In genomic region chr14:105697955-105698354, GRCh38 we compare ENCODE assay signal across 7 cellular contexts.
DNase-seq lines count a peak whose midpoint lies in the region; ATAC-seq, FAIRE-seq and TF ChIP-seq lines count a peak whose summit lies in the region.
"Not testable (repeated sequence)": the region's sequence is repeated elsewhere in the genome, so short reads cannot be mapped to it uniquely, and the experiment has no call there.

No MANE protein-coding gene starts in this region.

- H3K4me2 ChIP-seq in Karpas-422 (ENCODE audit: low read depth, low read length, poor library complexity, severe bottlenecking), result peak overlapping the region; percentile 46
- H3K4me2 ChIP-seq in SU-DHL-6 (ENCODE audit: low read depth, low read length, poor library complexity, severe bottlenecking), result peak overlapping the region; percentile 50
- not testable (repeated sequence) for H3K4me2 ChIP-seq in HepG2 (ENCODE audit: low read depth, low read length)

- TF ChIP-seq RAD21 in HepG2 (CRISPR knock-in tag; IDR thresholded peaks at IDR 0.05), result not testable (repeated sequence)

- H3K36me3 ChIP-seq in Karpas-422 (ENCODE audit: insufficient read depth, low read length); SU-DHL-6 (ENCODE audit: low read length); HepG2 (replicated peaks in 1 of 2; ENCODE audit: control insufficient read depth in 1 of 2, insufficient read depth in 2 of 2, low read length in 2 of 2): not testable (repeated sequence)

- not testable (repeated sequence) for BruUV-seq in HepG2 (replicated peaks; lab: Mats Ljungman, UMichigan)

- not testable (repeated sequence) for H3K9me2 ChIP-seq in Karpas-422 (replicated peaks; ENCODE audit: insufficient read depth, low read length); SU-DHL-6 (replicated peaks; ENCODE audit: insufficient read depth, low read length)

- H3K9me3 ChIP-seq in Karpas-422 (ENCODE audit: low read length); SU-DHL-6 (ENCODE audit: insufficient read depth, low read length); HepG2 (ENCODE audit: low read length): not testable (repeated sequence)

- peaks cover 35% of the 10 kb centered on the region for H3F3A ChIP-seq in SU-DHL-6 (ENCODE audit: insufficient read depth)

- TF ChIP-seq CTCF in GM12875 (IDR thresholded peaks at IDR 0.05; ENCODE audit: borderline replicate concordance, insufficient read depth, low read depth, low read length); SU-DHL-6 (IDR thresholded peaks at IDR 0.05; ENCODE audit: insufficient read depth, low read length, poor library complexity, severe bottlenecking); HepG2 (CRISPR knock-in tag; IDR thresholded peaks at IDR 0.05): not testable (repeated sequence)

- WGBS in HepG2 (ENCODE audit: low lambda C conversion rate), result 44% methylated on average over 5 of the region's 5 CpGs

- FAIRE-seq in HepG2 (lab: Jason Lieb, UNC), result not testable (repeated sequence)

- not testable (repeated sequence) for H3K79me2 ChIP-seq in Karpas-422 (ENCODE audit: low read length); SU-DHL-6 (ENCODE audit: insufficient read depth, low read length); HepG2 (ENCODE audit: insufficient read depth, low read length)

- POLR2A ChIA-PET in HepG2 (lab: Yijun Ruan, JAX), result not testable (repeated sequence)

- peaks cover 41% of the 10 kb centered on the region for H3K4me1 Mint-ChIP-seq in stimulated activated naive CD8-positive, alpha-beta T cell treated with anti-CD3 and anti-CD28 coated beads, Interleukin-15, Interleukin-2, amounts not matched to agents 100 ng/mL and 50 ng/mL, for 24 hours (ENCODE audit: low read depth)

- not testable (repeated sequence) for H4K20me1 ChIP-seq in Karpas-422 (ENCODE audit: insufficient read depth, low read depth, low read length); SU-DHL-6 (ENCODE audit: low read depth, low read length); HepG2 (ENCODE audit: insufficient read depth, low read length)

- peaks cover 80% of the 10 kb centered on the region for H3K4me1 ChIP-seq in Karpas-422 (ENCODE audit: low read length)
- not testable (repeated sequence) for H3K4me1 ChIP-seq in HepG2 (ENCODE audit: insufficient read depth, low read length)

- DNase-seq in Karpas-422, result peak; percentile 70
- peak; percentile 15 for DNase-seq in activated CD8-positive, alpha-beta memory T cell treated with anti-CD3 and anti-CD28 coated beads for 24 hours
- DNase-seq in activated naive CD4-positive, alpha-beta T cell treated with anti-CD3 and anti-CD28 coated beads, Interleukin-2, amount 50 U/mL, for 72 hours (ENCODE audit: low spot score in 2 of 2); HepG2 (ENCODE audit: low spot score): not testable (repeated sequence)

- H3K4me3 ChIP-seq in GM12875 (ENCODE audit: low read depth, low read length), result peak overlapping the region; percentile 10
- not testable (repeated sequence) for H3K4me3 ChIP-seq in Karpas-422 (ENCODE audit: low read length); SU-DHL-6 (ENCODE audit: insufficient read depth, low read length, poor library complexity, severe bottlenecking); HepG2 (replicated peaks in 1 of 3; ENCODE audit: insufficient read depth in 1 of 3, low read depth in 2 of 3, low read length in 3 of 3)

- H3K27ac ChIP-seq in Karpas-422 (ENCODE audit: low read length) (peak overlapping the region; percentile 96), SU-DHL-6 (ENCODE audit: low read depth, low read length) (peak overlapping the region; percentile 98)
- H3K27ac ChIP-seq in HepG2 (ENCODE audit: extremely low read length, insufficient read depth, low read length), result not testable (repeated sequence)

- not testable (repeated sequence) for H3K27me3 ChIP-seq in Karpas-422 (ENCODE audit: low read length); SU-DHL-6 (ENCODE audit: low read length); HepG2 (ENCODE audit: control insufficient read depth in 1 of 2, insufficient read depth in 2 of 2, low read length in 2 of 2)

- not testable (repeated sequence) for H3K36me3 Mint-ChIP-seq in activated naive CD4-positive, alpha-beta T cell treated with anti-CD3 and anti-CD28 coated beads, Interleukin-2, amount 50 U/mL, for 72 hours; stimulated activated naive CD8-positive, alpha-beta T cell treated with anti-CD3 and anti-CD28 coated beads, Interleukin-15, Interleukin-2, amounts not matched to agents 100 ng/mL and 50 ng/mL, for 24 hours (ENCODE audit: low read depth)

- TF ChIP-seq POLR2A in HepG2 (IDR thresholded peaks at IDR 0.05; ENCODE audit: insufficient read depth in 1 of 2, low read depth in 2 of 2, low read length in 2 of 2), result not testable (repeated sequence)

- intact Hi-C loops in HepG2 (cut with micrococcal nuclease; ENCODE audit: unreplicated experiment), result not testable (repeated sequence)

- TF ChIP-seq EP300 in HepG2 (IDR thresholded peaks at IDR 0.05; ENCODE audit: low read depth in 2 of 2, low read length in 2 of 2); HepG2 (CRISPR knock-in tag; IDR thresholded peaks at IDR 0.05; ENCODE audit: borderline replicate concordance): not testable (repeated sequence)

- not testable (repeated sequence) for H3K4me3 Mint-ChIP-seq in stimulated activated naive CD8-positive, alpha-beta T cell treated with anti-CD3 and anti-CD28 coated beads, Interleukin-15, Interleukin-2, amounts not matched to agents 100 ng/mL and 50 ng/mL, for 24 hours

- H3K9me3 Mint-ChIP-seq in activated naive CD4-positive, alpha-beta T cell treated with anti-CD3 and anti-CD28 coated beads, Interleukin-2, amount 50 U/mL, for 72 hours; stimulated activated naive CD8-positive, alpha-beta T cell treated with anti-CD3 and anti-CD28 coated beads, Interleukin-15, Interleukin-2, amounts not matched to agents 100 ng/mL and 50 ng/mL, for 24 hours: not testable (repeated sequence)

- CTCF ChIA-PET in HepG2 (lab: Yijun Ruan, JAX; ENCODE audit: low intra/inter-chr PET ratio, low total read pairs), result not testable (repeated sequence)

- in situ Hi-C loops in HepG2 (cut with HindIII; ENCODE audit: extremely low pct_ligation_motif_present, low pct_unique_long_range_greater_than_20kb), result not testable (repeated sequence)

- H3K27ac Mint-ChIP-seq in activated naive CD4-positive, alpha-beta T cell treated with anti-CD3 and anti-CD28 coated beads, Interleukin-2, amount 50 U/mL, for 72 hours, result peak overlapping the region; percentile 32 to 72
- peak overlapping the region; percentile 57 for H3K27ac Mint-ChIP-seq in stimulated activated naive CD8-positive, alpha-beta T cell treated with anti-CD3 and anti-CD28 coated beads, Interleukin-15, Interleukin-2, amounts not matched to agents 100 ng/mL and 50 ng/mL, for 24 hours

- H2AFZ ChIP-seq in Karpas-422 (ENCODE audit: low read length); SU-DHL-6 (ENCODE audit: low read depth, low read length, severe bottlenecking); HepG2 (ENCODE audit: low read length): not testable (repeated sequence)

- ATAC-seq in activated naive CD4-positive, alpha-beta T cell treated with anti-CD3 and anti-CD28 coated beads, Interleukin-2, amount 50 U/mL, for 72 hours; HepG2: not testable (repeated sequence)

- H3K9ac ChIP-seq in Karpas-422 (ENCODE audit: low read length) (peak overlapping the region; percentile 73), SU-DHL-6 (ENCODE audit: low read length) (peak overlapping the region; percentile 70)
- not testable (repeated sequence) for H3K9ac ChIP-seq in HepG2 (ENCODE audit: insufficient read depth, low read depth, low read length)

- not testable (repeated sequence) for H3K27me3 Mint-ChIP-seq in stimulated activated naive CD8-positive, alpha-beta T cell treated with anti-CD3 and anti-CD28 coated beads, Interleukin-15, Interleukin-2, amounts not matched to agents 100 ng/mL and 50 ng/mL, for 24 hours

TF ChIP-seq in HepG2, 621 proteins besides CTCF, POLR2A, EP300 and RAD21:
- 0 out of 2 replicates have a peak, but pooled peaks have one; percentile 38 for TF ChIP-seq NBN (conservative IDR thresholded peaks at IDR 0.05)
